ENCODE assay signal across 8 cellular contexts in genomic region chr6:44312901-44313788, GRCh38. TPM values are rescaled to one million over a fixed set of nuclear protein-coding genes. Genes with fewer than 3 reads are reported as not detected.
DNase-seq lines count a peak whose midpoint lies in the region; ATAC-seq, FAIRE-seq and TF ChIP-seq lines count a peak whose summit lies in the region.

Gene AARS2, minus strand, starts transcription at chr6:44313347. Its CDS starts 24 bp downstream, at chr6:44313323.

- peak; percentile 95 for DNase-seq in H54 (ENCODE audit: insufficient read length, low spot score)
- DNase-seq in LNCaP clone FGC (ENCODE audit: low read depth): peak; percentile 52
- DNase-seq in RWPE2 (ENCODE audit: low spot score): no peak
- DNase-seq in activated effector memory CD4-positive, alpha-beta T cell treated with Interleukin-2 at 50 U/mL for 16 hours: peak; percentile 88
- peak; percentile 82 for DNase-seq in fibroblast of villous mesenchyme (ENCODE audit: low read depth)
- DNase-seq in stimulated activated naive CD8-positive, alpha-beta T cell treated with anti-CD3 and anti-CD28 coated beads, Interleukin-15, amount 100 ng/mL, for 72 hours: peak; percentile 92 to 93

- H3K79me2 ChIP-seq in neural cell (replicated peaks; ENCODE audit: insufficient read depth, low read length): peaks cover 7% of the 10 kb centered on the region

- H3K9ac ChIP-seq in neural cell (ENCODE audit: low read length): peak within 1 kb of the TSS; percentile 74

- peak within 1 kb of the TSS; percentile 97 to 98 for H3K4me3 Mint-ChIP-seq in stimulated activated naive CD8-positive, alpha-beta T cell treated with anti-CD3 and anti-CD28 coated beads, Interleukin-15, amount 100 ng/mL, for 72 hours

- peak within 1 kb of the TSS; percentile 96 to 97 for H3K27ac Mint-ChIP-seq in stimulated activated naive CD8-positive, alpha-beta T cell treated with anti-CD3 and anti-CD28 coated beads, Interleukin-15, amount 100 ng/mL, for 72 hours

- H3K9me3 ChIP-seq in RWPE2 (ENCODE audit: severe bottlenecking) (no peaks in the 10 kb centered on the region), neural cell (ENCODE audit: low read length) (no peaks in the 10 kb centered on the region)

- peak within 1 kb of the TSS; percentile 96 for H3K4me3 ChIP-seq in LNCaP clone FGC (ENCODE audit: low read depth, low read length)
- peak within 1 kb of the TSS; percentile 63 for H3K4me3 ChIP-seq in RWPE2 (ENCODE audit: severe bottlenecking)
- peak within 1 kb of the TSS; percentile 90 for H3K4me3 ChIP-seq in fibroblast of villous mesenchyme (ENCODE audit: low read depth, low read length)
- peak within 1 kb of the TSS; percentile 98 for H3K4me3 ChIP-seq in neural cell (ENCODE audit: low read length)

- H3K9me3 Mint-ChIP-seq in stimulated activated naive CD8-positive, alpha-beta T cell treated with anti-CD3 and anti-CD28 coated beads, Interleukin-15, amount 100 ng/mL, for 72 hours: no peaks in the 10 kb centered on the region

- TF ChIP-seq POLR2A in H54 (IDR thresholded peaks at IDR 0.05; ENCODE audit: low read depth, low read length): peak; percentile 97

- H3K36me3 ChIP-seq in RWPE2 (ENCODE audit: low read depth) (peaks cover 40% of the 10 kb centered on the region), neural cell (ENCODE audit: insufficient read depth, low read length) (peaks cover 7% of the 10 kb centered on the region)

- TF ChIP-seq RAD21 in neural cell (conservative IDR thresholded peaks at IDR 0.05): peak; percentile 59

- H3K27me3 Mint-ChIP-seq in stimulated activated naive CD8-positive, alpha-beta T cell treated with anti-CD3 and anti-CD28 coated beads, Interleukin-15, amount 100 ng/mL, for 72 hours: no peaks in the 10 kb centered on the region

- no peaks in the 10 kb centered on the region for H4K20me1 ChIP-seq in neural cell (ENCODE audit: insufficient read depth)

- peak within 1 kb of the TSS; percentile 83 for H2AFZ ChIP-seq in neural cell (ENCODE audit: low read depth, low read length)

- peak; percentile 23 for TF ChIP-seq EP300 in neural cell (conservative IDR thresholded peaks at IDR 0.05; ENCODE audit: poor library complexity, severe bottlenecking)

- FAIRE-seq in G401.6 (lab: Jason Lieb, UNC) (peak; percentile 57), H54 (lab: Jason Lieb, UNC) (peak; percentile 30)

- peaks cover 15% of the 10 kb centered on the region for H3K4me1 ChIP-seq in RWPE2 (ENCODE audit: insufficient read depth, poor library complexity, severe bottlenecking)

- H3K9me2 ChIP-seq in neural cell (ENCODE audit: insufficient read depth, low read length): no peaks in the 10 kb centered on the region

- no peak within 1 kb of the TSS for H3K27ac ChIP-seq in RWPE2 (ENCODE audit: poor library complexity, severe bottlenecking)
- H3K27ac ChIP-seq in neural cell (ENCODE audit: low read length): peak within 1 kb of the TSS; percentile 47

- H3K27me3 ChIP-seq in RWPE2 (ENCODE audit: insufficient read depth, poor library complexity, severe bottlenecking) (no peaks in the 10 kb centered on the region), neural cell (ENCODE audit: insufficient read depth, low read depth, low read length) (no peaks in the 10 kb centered on the region)

- TF ChIP-seq CTCF in LNCaP clone FGC (IDR thresholded peaks at IDR 0.05; ENCODE audit: control insufficient read depth, extremely low read depth, insufficient read depth) (peak; percentile 88), RWPE2 (IDR thresholded peaks at IDR 0.05; ENCODE audit: poor library complexity, severe bottlenecking) (peak; percentile 96), fibroblast of villous mesenchyme (IDR thresholded peaks at IDR 0.05; ENCODE audit: insufficient read depth, low read depth, low read length) (peak; percentile 98), neural cell (IDR thresholded peaks at IDR 0.05; ENCODE audit: poor library complexity, severe bottlenecking) (peak; percentile 98)

- no peaks in the 10 kb centered on the region for H3F3A ChIP-seq in neural cell (ENCODE audit: insufficient read depth, low read length, poor library complexity, severe bottlenecking)

- peak within 1 kb of the TSS; percentile 59 for H3K4me2 ChIP-seq in neural cell (ENCODE audit: low read length)

- peak; percentile 85 for ATAC-seq in RWPE2 (ENCODE audit: low read depth)
- peak; percentile 98 for ATAC-seq in stimulated activated naive CD8-positive, alpha-beta T cell treated with anti-CD3 and anti-CD28 coated beads, Interleukin-15, amount 100 ng/mL, for 72 hours

- peaks cover 34% of the 10 kb centered on the region for H3K4me1 Mint-ChIP-seq in stimulated activated naive CD8-positive, alpha-beta T cell treated with anti-CD3 and anti-CD28 coated beads, Interleukin-15, amount 100 ng/mL, for 72 hours

TF ChIP-seq in neural cell, 6 proteins besides CTCF, POLR2A, EP300 and RAD21:
- peak; percentile 71 for TF ChIP-seq POLR2AphosphoS5 (IDR thresholded peaks at IDR 0.05)
- peak; percentile 81 for TF ChIP-seq TAF1 (IDR thresholded peaks at IDR 0.05; ENCODE audit: low read depth)
- peak; percentile 53 for TF ChIP-seq REST (IDR thresholded peaks at IDR 0.05; ENCODE audit: borderline replicate concordance)
- TF ChIP-seq MXI1 (conservative IDR thresholded peaks at IDR 0.05; ENCODE audit: poor library complexity, severe bottlenecking): peak; percentile 95
- TF ChIP-seq SMC3 (conservative IDR thresholded peaks at IDR 0.05; ENCODE audit: poor library complexity): peak; percentile 71
- TF ChIP-seq EZH2 (IDR thresholded peaks at IDR 0.05; ENCODE audit: borderline replicate concordance, insufficient read depth, low read length, poor library complexity, severe bottlenecking): no peak

RNA-seq across cellular contexts. Expression of gene AARS2, which starts in this region (rescaled TPM):
- total RNA-seq in fibroblast of villous mesenchyme: 10.0 and 16.0 TPM in 2 replicates
- polyA plus RNA-seq in neural cell: 12.6 and 14.0 TPM in 2 replicates
- polyA minus RNA-seq in neural cell: 17.8 and 19.2 TPM in 2 replicates
